32 cellular contexts compared by ENCODE assay signal in the genomic region with DNA sequence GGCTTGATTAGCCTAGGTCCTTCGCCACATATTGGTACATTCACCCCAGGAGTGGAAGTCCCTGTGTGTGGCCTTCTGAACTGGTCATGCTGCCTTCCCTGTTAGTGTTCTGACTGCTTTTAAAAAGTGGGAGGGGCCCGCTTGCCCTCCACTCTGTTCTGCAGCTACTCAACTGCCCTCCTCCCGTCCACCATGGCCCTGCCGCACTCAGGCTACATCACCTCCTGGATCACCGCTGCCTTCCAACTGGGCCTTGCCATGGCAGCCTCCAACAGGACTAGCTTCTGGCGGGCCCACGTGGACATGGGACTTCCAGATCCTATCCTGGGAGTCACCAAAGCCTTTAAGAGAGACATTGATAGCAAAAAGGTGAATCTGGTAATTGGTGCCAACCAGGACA.
"Had no signal": no experiment of that assay in that cellular context is flagged by ENCODE, and none has a peak within 500 bp of the region (broad histone marks: within the 10 kb centered on the region; RNA-seq: fewer than 3 reads in every experiment).

No MANE protein-coding gene starts in this region.

- H3K27me3 Mint-ChIP-seq: activated CD8-positive, alpha-beta T cell treated with anti-CD3 and anti-CD28 coated beads for 36 hours; T-helper 17 cell had no signal

- DNase-seq: activated B cell treated with CpG ODN at 0.5 μM for 24 hours; activated CD4-positive, alpha-beta memory T cell treated with anti-CD3 and anti-CD28 coated beads for 36 hours; activated CD4-positive, alpha-beta memory T cell treated with anti-CD3 and anti-CD28 coated beads, Interleukin-2, amount 10 ng/mL, durations not matched to agents 7 days and 5 days; activated CD4-positive, alpha-beta T cell treated with anti-CD3 and anti-CD28 coated beads for 1 hour; activated CD4-positive, alpha-beta T cell treated with anti-CD3 and anti-CD28 coated beads for 36 hours; activated CD4-positive, alpha-beta T cell treated with anti-CD3 and anti-CD28 coated beads for 4 hours; activated CD4-positive, alpha-beta T cell treated with anti-CD3 and anti-CD28 coated beads for 48 hours; activated CD4-positive, alpha-beta T cell treated with anti-CD3 and anti-CD28 coated beads, Interleukin-2, amount 10 ng/mL, durations not matched to agents 24 days and 14 days; activated CD4-positive, alpha-beta T cell treated with anti-CD3 and anti-CD28 coated beads, Interleukin-2, amount 10 ng/mL, durations not matched to agents 7 days and 5 days; activated CD4-positive, alpha-beta T cell treated with anti-CD3 and anti-CD28 coated beads, Interleukin-2, amount 50 U/mL, for 1 hour; activated CD4-positive, alpha-beta T cell treated with anti-CD3 and anti-CD28 coated beads, Interleukin-2, amount 50 U/mL, for 4 hours; activated CD4-positive, alpha-beta T cell treated with anti-CD3 and anti-CD28 coated beads, Interleukin-2, amount 50 U/mL, for 48 hours; activated CD4-positive, CD25-positive, alpha-beta regulatory T cell; activated CD4-positive, CD25-positive, alpha-beta regulatory T cell treated with anti-CD3 and anti-CD28 coated beads, Interleukin-2, amount 50 U/mL, for 72 hours; activated CD8-positive, alpha-beta memory T cell treated with anti-CD3 and anti-CD28 coated beads for 24 hours; activated CD8-positive, alpha-beta memory T cell treated with anti-CD3 and anti-CD28 coated beads, Interleukin-2, amount 10 ng/mL, durations not matched to agents 7 days and 5 days; activated CD8-positive, alpha-beta memory T cell treated with anti-CD3 and anti-CD28 coated beads, Interleukin-2, amount 50 U/mL, for 4 hours; activated CD8-positive, alpha-beta memory T cell treated with anti-CD3 and anti-CD28 coated beads, Interleukin-2, amount 50 U/mL, for 48 hours; activated CD8-positive, alpha-beta T cell treated with anti-CD3 and anti-CD28 coated beads for 36 hours; activated CD8-positive, alpha-beta T cell treated with anti-CD3 and anti-CD28 coated beads, Interleukin-2, amount 10 ng/mL, durations not matched to agents 7 days and 5 days; T-cell; T-helper 1 cell; T-helper 17 cell; T-helper 2 cell; T-helper 9 cell; T1000; WERI-Rb-1 had no signal

- H3K4me3 Mint-ChIP-seq: activated B cell treated with CpG ODN at 0.5 μM for 24 hours; activated CD4-positive, alpha-beta memory T cell treated with anti-CD3 and anti-CD28 coated beads for 36 hours; activated CD4-positive, alpha-beta memory T cell treated with anti-CD3 and anti-CD28 coated beads, Interleukin-2, amount 10 ng/mL, durations not matched to agents 7 days and 5 days; activated CD4-positive, alpha-beta T cell treated with anti-CD3 and anti-CD28 coated beads for 36 hours; activated CD4-positive, alpha-beta T cell treated with anti-CD3 and anti-CD28 coated beads, Interleukin-2, amount 10 ng/mL, durations not matched to agents 24 days and 14 days; activated CD4-positive, alpha-beta T cell treated with anti-CD3 and anti-CD28 coated beads, Interleukin-2, amount 10 ng/mL, durations not matched to agents 7 days and 5 days; activated CD8-positive, alpha-beta memory T cell treated with anti-CD3 and anti-CD28 coated beads, Interleukin-2, amount 10 ng/mL, durations not matched to agents 7 days and 5 days; activated CD8-positive, alpha-beta T cell treated with anti-CD3 and anti-CD28 coated beads for 36 hours; activated CD8-positive, alpha-beta T cell treated with anti-CD3 and anti-CD28 coated beads, Interleukin-2, amount 10 ng/mL, durations not matched to agents 7 days and 5 days; T-cell; T-helper 1 cell treated with Interleukin-12 subunit alpha and Interleukin-12 subunit beta and Interleukin-4 antibody, amounts not matched to agents 30 μg/mL and 1 μg/mL, for 36 hours; T-helper 17 cell; T-helper 2 cell treated with Interferon-gamma antibody and Interleukin-4, amounts not matched to agents 5 μg/mL and 100 μg/mL, for 36 hours; WTC11 had no signal

- H3K4me1 Mint-ChIP-seq: activated B cell treated with CpG ODN at 0.5 μM for 24 hours, WTC11 had no signal

- H3K36me3 Mint-ChIP-seq: activated CD8-positive, alpha-beta memory T cell treated with anti-CD3 and anti-CD28 coated beads, Interleukin-2, amount 10 ng/mL, durations not matched to agents 7 days and 5 days; T-cell; WTC11 had no signal

- H3K9me3 Mint-ChIP-seq: activated B cell treated with CpG ODN at 0.5 μM for 24 hours; activated CD4-positive, alpha-beta memory T cell treated with anti-CD3 and anti-CD28 coated beads, Interleukin-2, amount 10 ng/mL, durations not matched to agents 7 days and 5 days; activated CD4-positive, alpha-beta T cell treated with anti-CD3 and anti-CD28 coated beads, Interleukin-2, amount 10 ng/mL, durations not matched to agents 24 days and 14 days; activated CD4-positive, alpha-beta T cell treated with anti-CD3 and anti-CD28 coated beads, Interleukin-2, amount 10 ng/mL, durations not matched to agents 7 days and 5 days; activated CD8-positive, alpha-beta T cell treated with anti-CD3 and anti-CD28 coated beads for 36 hours; T-helper 1 cell treated with Interleukin-12 subunit alpha and Interleukin-12 subunit beta and Interleukin-4 antibody, amounts not matched to agents 30 μg/mL and 1 μg/mL, for 36 hours; T-helper 2 cell treated with Interferon-gamma antibody and Interleukin-4, amounts not matched to agents 5 μg/mL and 100 μg/mL, for 36 hours had no signal

- ATAC-seq: activated CD4-positive, alpha-beta T cell treated with anti-CD3 and anti-CD28 coated beads for 36 hours; activated CD4-positive, CD25-positive, alpha-beta regulatory T cell treated with anti-CD3 and anti-CD28 coated beads, Interleukin-2, amount 50 U/mL, for 24 hours; activated CD8-positive, alpha-beta memory T cell treated with anti-CD3 and anti-CD28 coated beads, Interleukin-2, amount 10 ng/mL, durations not matched to agents 7 days and 5 days; activated CD8-positive, alpha-beta T cell treated with anti-CD3 and anti-CD28 coated beads for 36 hours; activated CD8-positive, alpha-beta T cell treated with anti-CD3 and anti-CD28 coated beads, Interleukin-2, amount 10 ng/mL, durations not matched to agents 7 days and 5 days; T-cell; T-helper 17 cell; WTC11 had no signal

- H3K27ac ChIP-seq: VCaP, WERI-Rb-1 had no signal

- H3K27ac Mint-ChIP-seq: activated B cell treated with CpG ODN at 0.5 μM for 24 hours; activated CD4-positive, alpha-beta memory T cell treated with anti-CD3 and anti-CD28 coated beads for 36 hours; activated CD4-positive, alpha-beta memory T cell treated with anti-CD3 and anti-CD28 coated beads, Interleukin-2, amount 10 ng/mL, durations not matched to agents 7 days and 5 days; activated CD4-positive, alpha-beta T cell treated with anti-CD3 and anti-CD28 coated beads for 36 hours; activated CD4-positive, alpha-beta T cell treated with anti-CD3 and anti-CD28 coated beads, Interleukin-2, amount 10 ng/mL, durations not matched to agents 24 days and 14 days; activated CD4-positive, alpha-beta T cell treated with anti-CD3 and anti-CD28 coated beads, Interleukin-2, amount 10 ng/mL, durations not matched to agents 7 days and 5 days; activated CD8-positive, alpha-beta memory T cell treated with anti-CD3 and anti-CD28 coated beads, Interleukin-2, amount 10 ng/mL, durations not matched to agents 7 days and 5 days; activated CD8-positive, alpha-beta T cell treated with anti-CD3 and anti-CD28 coated beads for 36 hours; activated CD8-positive, alpha-beta T cell treated with anti-CD3 and anti-CD28 coated beads, Interleukin-2, amount 10 ng/mL, durations not matched to agents 7 days and 5 days; T-cell; T-helper 1 cell treated with Interleukin-12 subunit alpha and Interleukin-12 subunit beta and Interleukin-4 antibody, amounts not matched to agents 30 μg/mL and 1 μg/mL, for 36 hours; T-helper 17 cell; T-helper 2 cell treated with Interferon-gamma antibody and Interleukin-4, amounts not matched to agents 5 μg/mL and 100 μg/mL, for 36 hours; WTC11 had no signal

- H3K36me3 ChIP-seq: WERI-Rb-1 had no signal
